Comparison of ENCODE assay signal across 8 cellular contexts in genomic region chr17:15262291-15263205, GRCh38. TPM values are rescaled to one million over a fixed set of nuclear protein-coding genes. Genes with fewer than 3 reads are reported as not detected.
DNase-seq lines count a peak whose midpoint lies in the region; ATAC-seq and TF ChIP-seq lines count a peak whose summit lies in the region.

No MANE protein-coding gene starts in this region.

- H3K4me3 Mint-ChIP-seq in type B pancreatic cell = peak overlapping the region; percentile 94

- CTCF ChIA-PET in SK-N-SH (lab: Yijun Ruan, JAX) = interaction anchor here (0.8 to 13.3 kb wide), 12 partner anchors 11 to 239 kb away, joined by 3 to 359 read pairs (median 4); partner anchors contain the start of gene TEKT3

- H3K27ac ChIP-seq in SK-N-SH (ENCODE audit: low read depth in 2 of 2, low read length in 1 of 2) = peak overlapping the region; percentile 78 to 92

- H3K27me3 Mint-ChIP-seq in type B pancreatic cell = peaks cover 94% of the 10 kb centered on the region

- H3K4me2 ChIP-seq in SK-N-SH = peak overlapping the region; percentile 97

- TF ChIP-seq CTCF in SK-N-SH (IDR thresholded peaks at IDR 0.05) (no peak), type B pancreatic cell (conservative IDR thresholded peaks at IDR 0.05) (no peak)

- H3K4me1 Mint-ChIP-seq in type B pancreatic cell (ENCODE audit: unreplicated experiment) = peaks cover 8% of the 10 kb centered on the region

- peaks cover 60% of the 10 kb centered on the region for H3K27me3 ChIP-seq in H7 (ENCODE audit: control insufficient read depth, insufficient read depth, low read length)
- H3K27me3 ChIP-seq in SK-N-SH (ENCODE audit: insufficient read depth) = no peaks in the 10 kb centered on the region; the same call in 1 of the 2 replicates

- peaks cover 4% of the 10 kb centered on the region for H3F3A ChIP-seq in SK-N-SH (replicated peaks; ENCODE audit: insufficient read depth)

- H3K79me2 ChIP-seq in SK-N-SH (ENCODE audit: insufficient read depth) = peaks cover 18% of the 10 kb centered on the region; the same call in 1 of the 2 replicates

- H3K4me1 ChIP-seq in SK-N-SH (ENCODE audit: control insufficient read depth in 1 of 2, insufficient read depth in 2 of 2, low read depth in 1 of 2, low read length in 1 of 2) = peaks cover 0 to 28% of the 10 kb centered on the region in 2 experiments; a peak in 2 of 4 replicates

- POLR2A ChIA-PET in SK-N-SH (lab: Yijun Ruan, JAX) = interaction anchor here (0.6 to 1.5 kb wide), 8 partner anchors 10 to 240 kb away, joined by 3 to 6 read pairs (median 4); no protein-coding TSS in a partner anchor

- H3K27ac Mint-ChIP-seq in type B pancreatic cell = no peak overlapping the region

- H3K9me2 ChIP-seq in SK-N-SH = no peaks in the 10 kb centered on the region

- TF ChIP-seq RAD21 in SK-N-SH (IDR thresholded peaks at IDR 0.05; ENCODE audit: low read length) = no peak; the same call in 1 of the 2 replicates

- 2% methylated on average over 50 of the region's 60 CpGs for WGBS in SK-N-SH (ENCODE audit: low lambda C conversion rate)

- no peak for TF ChIP-seq EP300 in SK-N-SH (IDR thresholded peaks at IDR 0.05; ENCODE audit: borderline replicate concordance in 1 of 2, low read depth in 1 of 2, low read length in 1 of 2)

- peak overlapping the region; percentile 87 for H2AFZ ChIP-seq in SK-N-SH (ENCODE audit: low read depth)

- no peaks in the 10 kb centered on the region for H3K9me3 ChIP-seq in SK-N-SH

- ATAC-seq in esophagus mucosa (peak; percentile 67), HG02610 (IDR thresholded peaks at IDR 0.05; ENCODE audit: unreplicated experiment) (no peak), HG02870 (IDR thresholded peaks at IDR 0.05; ENCODE audit: unreplicated experiment) (no peak)

- DNase-seq in H7 = peak; percentile 86
- DNase-seq in SK-N-SH = peak; percentile 84
- DNase-seq in mesenteric fat pad (ENCODE audit: low spot score) = peak; percentile 94
- no peak for DNase-seq in type B pancreatic cell (ENCODE audit: extremely low spot score, unreplicated experiment)
- DNase-seq in SHP77 treated with DMSO at 0.1 percent for 48 hours (lab: John Stamatoyannopoulos, UW) = no peak

- H3K36me3 ChIP-seq in H7 (replicated peaks; ENCODE audit: control insufficient read depth, insufficient read depth, low read length) = no peaks in the 10 kb centered on the region
- peaks cover 0 to 17% of the 10 kb centered on the region in 2 experiments for H3K36me3 ChIP-seq in SK-N-SH (replicated peaks in 1 of 2; ENCODE audit: control insufficient read depth in 1 of 2, insufficient read depth in 2 of 2, low read length in 1 of 2)

- peak overlapping the region; percentile 76 for H3K9ac ChIP-seq in SK-N-SH

- no peaks in the 10 kb centered on the region for H3K9me3 Mint-ChIP-seq in type B pancreatic cell

- no peaks in the 10 kb centered on the region for H4K20me1 ChIP-seq in SK-N-SH (ENCODE audit: insufficient read depth)

- no peaks in the 10 kb centered on the region for H3K36me3 Mint-ChIP-seq in type B pancreatic cell

- H3K4me3 ChIP-seq in H7 (ENCODE audit: insufficient read depth, low read depth, low read length) (peak overlapping the region; percentile 50), SK-N-SH (ENCODE audit: low read depth in 2 of 2, low read length in 1 of 2) (peak overlapping the region; percentile 72 to 92)

TF ChIP-seq in SK-N-SH, 30 proteins besides CTCF, POLR2A, EP300 and RAD21:
- TF ChIP-seq NRF1 (IDR thresholded peaks at IDR 0.05; ENCODE audit: low read depth, low read length) (peak; percentile 64), YY1 (IDR thresholded peaks at IDR 0.05; ENCODE audit: low read depth) (0 out of 2 replicates have a peak, but pooled peaks have one; percentile 27), MXI1 (IDR thresholded peaks at IDR 0.05; ENCODE audit: low read depth, low read length) (peak; percentile 29; the same call in 1 of the 2 replicates), GABPA (IDR thresholded peaks at IDR 0.05; ENCODE audit: low read depth) (no peak), TEAD4 (IDR thresholded peaks at IDR 0.05; ENCODE audit: borderline replicate concordance, insufficient read depth) (no peak), GATA2 (CRISPR knock-in tag; IDR thresholded peaks at IDR 0.05) (no peak), TAF1 (IDR thresholded peaks at IDR 0.05; ENCODE audit: borderline replicate concordance, low read depth, low read length) (peak; percentile 47; the same call in 1 of the 2 replicates), POLR2AphosphoS5 (IDR thresholded peaks at IDR 0.05; ENCODE audit: low read depth, low read length) (peak; percentile 61; the same call in 1 of the 2 replicates), JUND (IDR thresholded peaks at IDR 0.05) (no peak), RFX5 (IDR thresholded peaks at IDR 0.05; ENCODE audit: low read length) (no peak), RCOR1 (IDR thresholded peaks at IDR 0.05; ENCODE audit: low read length) (peak; percentile 6; the same call in 1 of the 2 replicates), TCF12 (IDR thresholded peaks at IDR 0.05) (0 out of 2 replicates have a peak, but pooled peaks have one; percentile 6), CHD2 (IDR thresholded peaks at IDR 0.05; ENCODE audit: low read length, partially characterized antibody) (no peak)
- TF ChIP-seq, protein P1, sequence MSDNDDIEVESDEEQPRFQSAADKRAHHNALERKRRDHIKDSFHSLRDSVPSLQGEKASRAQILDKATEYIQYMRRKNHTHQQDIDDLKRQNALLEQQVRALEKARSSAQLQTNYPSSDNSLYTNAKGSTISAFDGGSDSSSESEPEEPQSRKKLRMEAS (IDR thresholded peaks at IDR 0.05; ENCODE audit: low read depth) = peak; percentile 74

RNA-seq across cellular contexts. Expression of gene PMP22, which starts 2.6 kb away (rescaled TPM):
- 5.5 and 8.4 TPM in 2 replicates for total RNA-seq in H7 (2014; rRNA removed; shearing (Covaris generic))
- polyA plus RNA-seq in SK-N-SH (2012; rRNA removed) = 63.0 and 82.5 TPM in 2 replicates
- 67.3 and 70.0 TPM in 2 replicates for polyA plus RNA-seq in SK-N-SH (2012; cell fraction: cytosol; rRNA removed)
- polyA plus RNA-seq in SK-N-SH (2012; cell fraction: nucleus; rRNA removed) = 45.2 and 46.8 TPM in 2 replicates
- total RNA-seq in esophagus mucosa = 6.3 TPM
- total RNA-seq in mesenteric fat pad = 250 TPM
- 5.8 and 16.2 TPM in 2 replicates for total RNA-seq in type B pancreatic cell (ENCODE audit: low replicate concordance)

Comparison
In these comparisons a context has a peak if more than half of its experiments do, and no peak if none do; other contexts are left out.
1. DNase-seq: peak in H7 (single experiment), SK-N-SH (single experiment) and mesenteric fat pad (single experiment); none in type B pancreatic cell (single experiment) and SHP77 treated with DMSO at 0.1 percent for 48 hours (single experiment).
2. RNA of gene PMP22, which starts 2.6 kb away (total RNA-seq): 250 TPM in mesenteric fat pad (single experiment); 5.8 to 16.2 TPM in type B pancreatic cell, 5.5 to 8.4 TPM in H7 and 6.3 TPM in esophagus mucosa (single experiment); every median in the first group is over 10 times any median in the second.